1 cellular context compared by ENCODE assay signal in the genomic region with DNA sequence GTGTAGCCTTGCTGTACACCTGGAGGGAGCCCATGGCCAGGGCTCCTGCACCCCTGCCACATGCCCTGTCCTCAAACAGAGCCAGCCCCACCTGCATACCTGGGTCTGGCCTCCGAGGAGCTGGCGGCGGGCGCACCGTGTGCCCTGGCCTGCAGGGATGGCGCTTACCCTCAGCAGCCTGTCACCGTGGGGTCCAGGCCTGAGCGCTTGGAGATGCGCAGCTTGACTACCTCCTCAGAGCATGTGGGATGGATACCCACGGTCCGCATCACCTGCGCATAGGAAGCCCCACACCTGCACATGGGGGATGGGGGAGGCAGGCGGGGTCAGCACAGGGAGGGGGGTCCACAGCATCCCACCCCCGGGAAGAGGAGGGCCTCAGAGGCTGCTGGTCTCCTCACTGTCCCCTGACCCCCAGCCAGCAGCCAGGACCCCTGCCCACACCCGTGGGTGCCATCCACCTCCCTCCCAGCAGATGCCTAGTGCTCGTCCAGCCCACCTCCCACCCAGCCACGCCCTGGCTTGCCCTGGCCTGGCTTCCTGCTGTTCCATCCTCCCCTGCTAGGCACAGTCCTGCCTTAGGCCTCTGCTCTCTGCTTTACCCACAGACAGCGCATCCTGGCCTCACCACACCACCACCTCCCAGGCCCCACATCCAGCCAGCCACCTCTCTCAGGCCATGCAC.
TF ChIP-seq lines count a peak whose summit lies in the region.

No MANE protein-coding gene starts in this region.

TF ChIP-seq in HepG2, 621 proteins besides CTCF, POLR2A, EP300 and RAD21:
- no peak for TF ChIP-seq BRCA1 (CRISPR knock-in tag; IDR thresholded peaks at IDR 0.05)
- no peak for TF ChIP-seq LCORL (IDR thresholded peaks at IDR 0.05)
- TF ChIP-seq LCORL (CRISPR knock-in tag; IDR thresholded peaks at IDR 0.05), result no peak
- no peak for TF ChIP-seq ZNF546 (CRISPR knock-in tag; conservative IDR thresholded peaks at IDR 0.05)
- TF ChIP-seq MED1 (CRISPR knock-in tag; IDR thresholded peaks at IDR 0.05), result no peak
- no peak for TF ChIP-seq NFIB (CRISPR knock-in tag; IDR thresholded peaks at IDR 0.05; ENCODE audit: borderline replicate concordance)
- TF ChIP-seq HNRNPH1 (optimal IDR thresholded peaks at IDR 0.05; ENCODE audit: low read depth, low read length), result no peak
- no peak for TF ChIP-seq ZSCAN22 (CRISPR knock-in tag; IDR thresholded peaks at IDR 0.05)
- TF ChIP-seq MIXL1 (CRISPR knock-in tag; IDR thresholded peaks at IDR 0.05), result no peak
- TF ChIP-seq MLLT10 (CRISPR knock-in tag; IDR thresholded peaks at IDR 0.05), result no peak
- TF ChIP-seq MEIS2 (CRISPR knock-in tag; IDR thresholded peaks at IDR 0.05), result no peak
- TF ChIP-seq CEBPG (CRISPR knock-in tag; IDR thresholded peaks at IDR 0.05), result no peak
- no peak for TF ChIP-seq TBP (CRISPR knock-in tag; IDR thresholded peaks at IDR 0.05)
- no peak for TF ChIP-seq EED (CRISPR knock-in tag; IDR thresholded peaks at IDR 0.05)
- no peak for TF ChIP-seq TCF12 (IDR thresholded peaks at IDR 0.05)
- TF ChIP-seq TCF12 (CRISPR knock-in tag; IDR thresholded peaks at IDR 0.05), result no peak
- TF ChIP-seq ZNF343 (CRISPR knock-in tag; IDR thresholded peaks at IDR 0.05), result no peak
- no peak for TF ChIP-seq RARA (CRISPR knock-in tag; IDR thresholded peaks at IDR 0.05)
- no peak for TF ChIP-seq KLF13 (CRISPR knock-in tag; IDR thresholded peaks at IDR 0.05)
- TF ChIP-seq ZNF446 (CRISPR knock-in tag; IDR thresholded peaks at IDR 0.05), result no peak
- no peak for TF ChIP-seq PHF20 (CRISPR knock-in tag; IDR thresholded peaks at IDR 0.05)
